ENCODE assay signal across 21 cellular contexts in the genomic region with DNA sequence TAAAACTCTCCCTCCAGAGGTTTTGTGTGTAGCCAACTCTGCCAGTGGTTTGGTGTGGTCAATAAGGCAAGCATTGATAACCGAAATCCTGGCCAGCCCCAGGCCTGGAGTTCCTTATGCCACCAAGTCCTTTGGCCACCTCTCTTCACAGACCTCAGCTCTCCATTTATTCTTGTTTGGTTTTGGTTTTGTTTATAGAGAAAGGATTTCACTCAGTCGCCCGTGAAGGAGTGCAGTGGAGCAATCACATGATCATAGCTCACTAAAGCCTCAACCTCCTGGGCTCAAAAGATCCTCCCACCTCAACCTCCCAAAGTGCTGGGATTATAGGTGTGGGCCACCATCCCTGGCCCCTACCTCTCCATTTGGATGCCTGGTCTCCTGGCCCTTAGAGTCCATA. TPM values are rescaled to one million over a fixed set of nuclear protein-coding genes. Genes with fewer than 3 reads are reported as not detected.
DNase-seq lines count a peak whose midpoint lies in the region; ATAC-seq and TF ChIP-seq lines count a peak whose summit lies in the region.
"Had no signal": no experiment of that assay in that cellular context is flagged by ENCODE, and none has a peak within 500 bp of the region (broad histone marks: within the 10 kb centered on the region; RNA-seq: fewer than 3 reads in every experiment).

No MANE protein-coding gene starts in this region.

- no peak for TF ChIP-seq CTCF in testis (IDR thresholded peaks at IDR 0.05)

- DNase-seq in Caki2 (ENCODE audit: low read depth) (peak; percentile 22), NCI-H524 (lab: John Stamatoyannopoulos, UW) (no peak), NCI-H1694 treated with DMSO at 0.1 percent for 48 hours (lab: John Stamatoyannopoulos, UW) (no peak), testis (no peak)
- DNase-seq: activated T-cell treated with anti-CD3 and anti-CD28 coated beads, Interleukin-2, amount 50 U/mL, for 72 hours; CD8-positive, alpha-beta T cell; effector CD8-positive, alpha-beta T cell; gastrocnemius medialis; Karpas-422; kidney; mesenchymal stem cell; naive thymus-derived CD8-positive, alpha-beta T cell; NCI-H187 treated with DMSO at 0.1 percent for 48 hours; NCI-H446 treated with DMSO at 0.1 percent for 48 hours; sigmoid colon had no signal

- H3K27me3 ChIP-seq in muscle layer of duodenum (ENCODE audit: low read depth, low read length) = no peaks in the 10 kb centered on the region
- H3K27me3 ChIP-seq in testis = no peaks in the 10 kb centered on the region
- H3K27me3 ChIP-seq: gastrocnemius medialis, sigmoid colon had no signal

- H3K4me3 ChIP-seq in muscle layer of duodenum (ENCODE audit: low read depth in 1 of 2, low read length in 2 of 2) (no peak overlapping the region), testis (no peak overlapping the region)
- H3K4me3 ChIP-seq: gastrocnemius medialis, sigmoid colon had no signal

- WGBS in testis, 2 donors = 78 to 83% methylated on average over 3 of the region's 3 CpGs

- TF ChIP-seq POLR2A in testis (IDR thresholded peaks at IDR 0.05) = no peak

- no peaks in the 10 kb centered on the region for H3K36me3 ChIP-seq in muscle layer of duodenum (ENCODE audit: control insufficient read depth in 1 of 2, insufficient read depth in 2 of 2, low read length in 2 of 2)
- H3K36me3 ChIP-seq in testis (ENCODE audit: low read depth, missing control alignments) = no peaks in the 10 kb centered on the region
- H3K36me3 ChIP-seq: gastrocnemius medialis, sigmoid colon had no signal

- ATAC-seq in GM18867 (IDR thresholded peaks at IDR 0.05; ENCODE audit: unreplicated experiment) = peak; percentile 53
- ATAC-seq in HG03565 (IDR thresholded peaks at IDR 0.05; ENCODE audit: unreplicated experiment) = peak; percentile 54
- ATAC-seq: activated CD4-positive, CD25-positive, alpha-beta regulatory T cell treated with anti-CD3 and anti-CD28 coated beads, Interleukin-2, amount 50 U/mL, for 24 hours; activated naive CD4-positive, alpha-beta T cell treated with anti-CD3 and anti-CD28 coated beads, Interleukin-2, amount 50 U/mL, for 72 hours; activated T-cell treated with anti-CD3 and anti-CD28 coated beads, Interleukin-2, amount 50 U/mL, for 72 hours; CD8-positive, alpha-beta T cell; esophagus mucosa; gastrocnemius medialis; naive thymus-derived CD8-positive, alpha-beta T cell had no signal

- no peaks in the 10 kb centered on the region for H3K9me3 ChIP-seq in muscle layer of duodenum (ENCODE audit: control insufficient read depth in 1 of 2, low read length in 2 of 2)
- no peaks in the 10 kb centered on the region for H3K9me3 ChIP-seq in testis
- H3K9me3 ChIP-seq: gastrocnemius medialis, sigmoid colon had no signal

- H3K27ac ChIP-seq in muscle layer of duodenum (ENCODE audit: low read length) = peak overlapping the region; percentile 67
- H3K27ac ChIP-seq in testis = no peak overlapping the region
- H3K27ac ChIP-seq: gastrocnemius medialis, sigmoid colon had no signal

- H3K4me1 ChIP-seq in muscle layer of duodenum (ENCODE audit: control insufficient read depth in 1 of 2, insufficient read depth in 2 of 2, low read length in 2 of 2) = no peaks in the 10 kb centered on the region
- no peaks in the 10 kb centered on the region for H3K4me1 ChIP-seq in testis
- H3K4me1 ChIP-seq: sigmoid colon had no signal

- intact Hi-C loops in testis (cut with DNase I; ENCODE audit: low total_unique reads) = no loop called here

- in situ Hi-C loops in Caki2 (cut with HindIII; ENCODE audit: low pct_unique_long_range_greater_than_20kb, low sequenced_read_pairs) = no loop called here

RNA-seq across cellular contexts. Expression of gene PPARGC1B, which starts 55.4 kb away (rescaled TPM):
- total RNA-seq in Caki2 (2014; rRNA removed; shearing (Covaris generic); ENCODE audit: low replicate concordance) = 0.17 and 0.43 TPM in 2 replicates
- total RNA-seq in testis = 1 to 10 TPM; 6.1 to 7.6 TPM
- polyA plus RNA-seq in testis (ENCODE audit: insufficient read depth, low read depth, low replicate concordance) = 2.3 TPM
